Comparison of ENCODE assay signal across 23 cellular contexts in the genomic region with DNA sequence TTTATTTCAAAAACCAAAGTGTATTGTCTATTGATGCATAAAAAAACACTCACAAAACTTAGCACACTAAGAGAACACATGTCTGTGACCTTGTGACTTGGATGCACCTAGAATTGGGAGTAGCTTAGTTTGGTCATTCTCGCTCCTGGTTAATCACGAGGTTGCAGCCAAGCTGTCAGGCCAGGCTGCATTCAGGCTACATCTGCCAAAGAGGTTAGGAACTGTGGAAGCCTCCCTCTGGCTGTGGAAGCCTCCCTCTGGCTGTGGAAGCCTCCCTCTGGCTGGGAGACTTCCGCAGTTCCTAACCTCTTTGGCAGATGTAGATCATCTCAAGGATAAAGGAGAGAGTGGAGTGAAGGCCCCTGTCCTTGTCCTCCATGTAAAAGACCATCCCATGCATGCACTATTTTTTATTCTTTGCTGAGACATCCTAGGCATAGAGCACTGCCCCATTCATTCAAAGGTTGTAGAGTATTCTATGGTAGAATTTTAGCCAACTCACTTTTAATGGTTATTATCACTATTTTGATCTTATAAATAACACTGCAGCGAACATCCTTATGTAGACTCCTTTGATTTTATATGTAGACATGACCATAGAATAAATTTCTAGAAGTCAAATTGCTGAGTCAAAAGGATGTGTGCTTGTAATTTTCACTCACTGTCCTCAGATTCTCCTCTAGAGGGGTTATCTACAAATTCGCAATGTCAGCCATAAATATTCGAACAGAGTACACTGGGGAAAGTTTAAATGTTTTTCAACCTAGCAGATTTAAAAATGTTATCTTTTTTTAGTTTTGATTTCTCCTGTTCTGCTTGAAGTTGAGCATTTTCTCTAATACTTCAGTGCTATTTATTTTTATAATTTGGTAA.
DNase-seq lines count a peak whose midpoint lies in the region; ATAC-seq and TF ChIP-seq lines count a peak whose summit lies in the region.
"Had no signal": no experiment of that assay in that cellular context is flagged by ENCODE, and none has a peak within 500 bp of the region (broad histone marks: within the 10 kb centered on the region; RNA-seq: fewer than 3 reads in every experiment).

No MANE protein-coding gene starts in this region.

- no peak overlapping the region for H2AK9ac ChIP-seq in IMR-90 (replicated peaks; ENCODE audit: low read depth, low read length, poor library complexity)

- H3K9ac ChIP-seq in BLaER1 (peak overlapping the region; percentile 68; the same call in 1 of the 2 replicates), IMR-90 (ENCODE audit: low read depth, low read length) (no peak overlapping the region)
- H3K9ac ChIP-seq: GM23248 had no signal

- no peak overlapping the region for H4K91ac ChIP-seq in IMR-90 (ENCODE audit: insufficient read depth, low read depth, low read length)

- H2BK120ac ChIP-seq in IMR-90 (ENCODE audit: low read depth, low read length): no peak overlapping the region

- no peak overlapping the region for H2BK20ac ChIP-seq in IMR-90 (ENCODE audit: low read depth, low read length)

- DNase-seq in Right ventricle myocardium superior (no peak), right cardiac atrium (no peak), IMR-90 (no peak), SJCRH30 (no peak)
- DNase-seq: C1 segment of cervical spinal cord; Calu3; CD8-positive, alpha-beta memory T cell; GM23248; H7; Kasumi-1; NCI-H1417; NCI-H1694; NCI-H2029 treated with DMSO at 0.1 percent for 48 hours; NCI-H2227 treated with DMSO at 0.1 percent for 48 hours; NCI-H526 treated with DMSO at 0.1 percent for 48 hours; OCI-M1; Peyer's patch; T-helper 2 cell had no signal

- intact Hi-C loops in Right ventricle myocardium superior (cut with DNase I): no loop called here
- intact Hi-C loops in right cardiac atrium (cut with DNase I): no loop called here
- intact Hi-C loops in IMR-90 (cut with micrococcal nuclease): no loop called here

- H3K4me3 ChIP-seq in right cardiac atrium (ENCODE audit: low read length): no peak overlapping the region
- H3K4me3 ChIP-seq in BLaER1: peak overlapping the region; percentile 26; the same call in 1 of the 2 replicates
- no peak overlapping the region for H3K4me3 ChIP-seq in IMR-90 (ENCODE audit: insufficient read depth, low read depth, low read length)
- H3K4me3 ChIP-seq in SJCRH30: no peak overlapping the region
- H3K4me3 ChIP-seq: GM23248, Peyer's patch had no signal

- H3K79me1 ChIP-seq in IMR-90 (ENCODE audit: low read depth in 1 of 2, low read length in 2 of 2): no peaks in the 10 kb centered on the region

- H3K4me1 ChIP-seq in right cardiac atrium (ENCODE audit: control insufficient read depth, insufficient read depth, low read length): no peaks in the 10 kb centered on the region
- H3K4me1 ChIP-seq in BLaER1: peaks cover 86% of the 10 kb centered on the region
- H3K4me1 ChIP-seq in IMR-90 (ENCODE audit: control insufficient read depth, insufficient read depth, low read length): no peaks in the 10 kb centered on the region
- peaks cover 27% of the 10 kb centered on the region for H3K4me1 ChIP-seq in SJCRH30

- no peak overlapping the region for H4K8ac ChIP-seq in IMR-90 (ENCODE audit: low read depth in 2 of 2, low read length in 2 of 2)

- H3K23ac ChIP-seq in IMR-90 (ENCODE audit: low read depth, low read length): no peak overlapping the region

- no TSS peak for BruUV-seq in IMR-90 (replicated peaks; lab: Mats Ljungman, UMichigan)

- ATAC-seq in Right ventricle myocardium superior (ENCODE audit: poor library complexity) (peak; percentile 27), right cardiac atrium (no peak), IMR-90 (ENCODE audit: low read depth) (no peak), HG02981 (IDR thresholded peaks at IDR 0.05; ENCODE audit: unreplicated experiment) (no peak), HG03457 (IDR thresholded peaks at IDR 0.05; ENCODE audit: unreplicated experiment) (no peak), HG03571 (IDR thresholded peaks at IDR 0.05; ENCODE audit: unreplicated experiment) (no peak)
- ATAC-seq: SK-N-SH treated with all-trans-retinoic acid at 6 μM for 48 hours had no signal

- no peak for TF ChIP-seq RAD21 in IMR-90 (IDR thresholded peaks at IDR 0.05; ENCODE audit: low read length)

- no peak overlapping the region for H2BK15ac ChIP-seq in IMR-90 (ENCODE audit: low read depth, low read length)

- H2AFZ ChIP-seq in IMR-90 (replicated peaks; ENCODE audit: low read length, poor library complexity): no peak overlapping the region
- H2AFZ ChIP-seq: GM23248 had no signal

- no peak for TF ChIP-seq CTCF in IMR-90 (conservative IDR thresholded peaks at IDR 0.05; ENCODE audit: low read depth, low read length)

- in situ Hi-C loops in IMR-90 (cut with MboI; ENCODE audit: low sequenced_read_pairs): no loop called here

- no peaks in the 10 kb centered on the region for H3K9me1 ChIP-seq in IMR-90 (ENCODE audit: insufficient read depth, low read length)

- H3K56ac ChIP-seq in IMR-90 (ENCODE audit: extremely low read depth, insufficient read depth, low read length): no peak overlapping the region

- H4K20me1 ChIP-seq in BLaER1 (no peaks in the 10 kb centered on the region), IMR-90 (ENCODE audit: insufficient read depth, low read length) (no peaks in the 10 kb centered on the region)

- POLR2A ChIA-PET in IMR-90 (lab: Charles Lee; ENCODE audit: unreplicated experiment): no interaction called here

- dilution Hi-C loops in IMR-90 (cut with HindIII; ENCODE audit: low sequenced_read_pairs, unreplicated experiment): no loop called here

- no peak for TF ChIP-seq POLR2A in IMR-90 (IDR thresholded peaks at IDR 0.05; ENCODE audit: low read depth, low read length)

- H3K9me3 ChIP-seq in right cardiac atrium (ENCODE audit: control insufficient read depth, low read length): no peaks in the 10 kb centered on the region
- no peaks in the 10 kb centered on the region for H3K9me3 ChIP-seq in BLaER1
- no peaks in the 10 kb centered on the region for H3K9me3 ChIP-seq in IMR-90 (ENCODE audit: control insufficient read depth, insufficient read depth, low read length)
- H3K9me3 ChIP-seq in SJCRH30 (replicated peaks): no peaks in the 10 kb centered on the region
- H3K9me3 ChIP-seq: Peyer's patch had no signal

- H3K14ac ChIP-seq in IMR-90 (replicated peaks; ENCODE audit: low read depth, low read length): no peak overlapping the region

- H3K4me2 ChIP-seq in BLaER1 (peak overlapping the region; percentile 89), IMR-90 (ENCODE audit: low read depth, low read length) (no peak overlapping the region)

- no peak overlapping the region for H3K18ac ChIP-seq in IMR-90 (ENCODE audit: low read depth, low read length)

- H3K27me3 ChIP-seq in right cardiac atrium (ENCODE audit: control insufficient read depth, insufficient read depth): no peaks in the 10 kb centered on the region
- no peaks in the 10 kb centered on the region for H3K27me3 ChIP-seq in BLaER1
- peaks cover 4% of the 10 kb centered on the region for H3K27me3 ChIP-seq in IMR-90 (ENCODE audit: control insufficient read depth, insufficient read depth, low read length)
- no peaks in the 10 kb centered on the region for H3K27me3 ChIP-seq in SJCRH30
- H3K27me3 ChIP-seq: Peyer's patch had no signal

- H2AK5ac ChIP-seq in IMR-90 (ENCODE audit: low read depth, low read length): no peak overlapping the region

- WGBS in right cardiac atrium: 64% methylated on average over 6 of the region's 6 CpGs
- no CpG with 5 or more reads among the region's 6 CpGs for WGBS in IMR-90 (ENCODE audit: extremely low coverage in 2 of 2, insufficient read length in 1 of 2), 2 experiments

- CTCF ChIA-PET in IMR-90 (lab: Yijun Ruan, JAX): no interaction called here

- no peak overlapping the region for H3K27ac ChIP-seq in right cardiac atrium (ENCODE audit: low read length)
- H3K27ac ChIP-seq in BLaER1: peak overlapping the region; percentile 85
- no peak overlapping the region for H3K27ac ChIP-seq in IMR-90 (ENCODE audit: insufficient read depth, low read length)
- H3K27ac ChIP-seq in SJCRH30: peak overlapping the region; percentile 64
- H3K27ac ChIP-seq: GM23248 had no signal

- no peak overlapping the region for H3K4ac ChIP-seq in IMR-90 (ENCODE audit: low read depth, low read length)

- no peak overlapping the region for H4K5ac ChIP-seq in IMR-90 (ENCODE audit: low read depth, low read length)

- H2BK5ac ChIP-seq in IMR-90 (ENCODE audit: low read depth, low read length, poor library complexity, severe bottlenecking): no peak overlapping the region

- H3K36me3 ChIP-seq in BLaER1 (no peaks in the 10 kb centered on the region), IMR-90 (ENCODE audit: control insufficient read depth, insufficient read depth, low read length) (no peaks in the 10 kb centered on the region), SJCRH30 (no peaks in the 10 kb centered on the region)
- H3K36me3 ChIP-seq: Peyer's patch had no signal

TF ChIP-seq in IMR-90, 13 proteins besides CTCF, POLR2A, EP300 and RAD21:
- no peak for TF ChIP-seq MXI1 (IDR thresholded peaks at IDR 0.05; ENCODE audit: borderline replicate concordance, low read depth, low read length)
- no peak for TF ChIP-seq RFX5 (IDR thresholded peaks at IDR 0.05; ENCODE audit: low read depth, low read length)
- no peak for TF ChIP-seq SMC3 (IDR thresholded peaks at IDR 0.05; ENCODE audit: low read depth, low read length)
- TF ChIP-seq MAFK (IDR thresholded peaks at IDR 0.05; ENCODE audit: low read depth, low read length): peak; percentile 67

Comparison
In these comparisons a context has a peak if more than half of its experiments do, and no peak if none do; other contexts are left out.
1. H3K27ac ChIP-seq: peak in BLaER1 (single experiment) and SJCRH30 (single experiment); none in right cardiac atrium (single experiment) and IMR-90 (single experiment).